Comparison of ENCODE assay signal across 15 cellular contexts in genomic region chr11:1646540-1646939, GRCh38. TPM values are rescaled to one million over a fixed set of nuclear protein-coding genes. Genes with fewer than 3 reads are reported as not detected.
"Had no signal": no experiment of that assay in that cellular context is flagged by ENCODE, and none has a peak within 500 bp of the region (broad histone marks: within the 10 kb centered on the region; RNA-seq: fewer than 3 reads in every experiment).

No MANE protein-coding gene starts in this region.

RNA-seq across cellular contexts. Expression of gene KRTAP5-5, which starts 17.0 kb away (rescaled TPM):
- total RNA-seq: activated B cell treated with CpG ODN at 0.5 μM for 24 hours; activated CD4-positive, alpha-beta memory T cell treated with anti-CD3 and anti-CD28 coated beads for 36 hours; activated CD4-positive, alpha-beta memory T cell treated with anti-CD3 and anti-CD28 coated beads, Interleukin-2, amount 10 ng/mL, durations not matched to agents 7 days and 5 days; activated CD4-positive, alpha-beta T cell treated with anti-CD3 and anti-CD28 coated beads for 36 hours; activated CD4-positive, alpha-beta T cell treated with anti-CD3 and anti-CD28 coated beads, Interleukin-2, amount 10 ng/mL, durations not matched to agents 24 days and 14 days; activated CD4-positive, alpha-beta T cell treated with anti-CD3 and anti-CD28 coated beads, Interleukin-2, amount 10 ng/mL, durations not matched to agents 7 days and 5 days; activated CD8-positive, alpha-beta memory T cell treated with anti-CD3 and anti-CD28 coated beads for 36 hours; activated CD8-positive, alpha-beta memory T cell treated with anti-CD3 and anti-CD28 coated beads, Interleukin-2, amount 10 ng/mL, durations not matched to agents 7 days and 5 days; activated CD8-positive, alpha-beta T cell treated with anti-CD3 and anti-CD28 coated beads for 36 hours; activated CD8-positive, alpha-beta T cell treated with anti-CD3 and anti-CD28 coated beads, Interleukin-2, amount 10 ng/mL, durations not matched to agents 7 days and 5 days; T-cell; T-helper 1 cell treated with Interleukin-12 subunit alpha and Interleukin-12 subunit beta and Interleukin-4 antibody, amounts not matched to agents 30 ng/mL and 1 ng/mL, for 36 hours; T-helper 17 cell; T-helper 2 cell treated with Interferon-gamma antibody and Interleukin-4, amounts not matched to agents 100 ng/mL and 5 ng/mL, for 36 hours; WTC11 had no signal

RNA-seq across cellular contexts. Expression of gene KRTAP5-4, which starts 24.6 kb away (rescaled TPM):
- total RNA-seq: activated B cell treated with CpG ODN at 0.5 μM for 24 hours; activated CD4-positive, alpha-beta memory T cell treated with anti-CD3 and anti-CD28 coated beads for 36 hours; activated CD4-positive, alpha-beta memory T cell treated with anti-CD3 and anti-CD28 coated beads, Interleukin-2, amount 10 ng/mL, durations not matched to agents 7 days and 5 days; activated CD4-positive, alpha-beta T cell treated with anti-CD3 and anti-CD28 coated beads for 36 hours; activated CD4-positive, alpha-beta T cell treated with anti-CD3 and anti-CD28 coated beads, Interleukin-2, amount 10 ng/mL, durations not matched to agents 24 days and 14 days; activated CD4-positive, alpha-beta T cell treated with anti-CD3 and anti-CD28 coated beads, Interleukin-2, amount 10 ng/mL, durations not matched to agents 7 days and 5 days; activated CD8-positive, alpha-beta memory T cell treated with anti-CD3 and anti-CD28 coated beads for 36 hours; activated CD8-positive, alpha-beta memory T cell treated with anti-CD3 and anti-CD28 coated beads, Interleukin-2, amount 10 ng/mL, durations not matched to agents 7 days and 5 days; activated CD8-positive, alpha-beta T cell treated with anti-CD3 and anti-CD28 coated beads for 36 hours; activated CD8-positive, alpha-beta T cell treated with anti-CD3 and anti-CD28 coated beads, Interleukin-2, amount 10 ng/mL, durations not matched to agents 7 days and 5 days; T-cell; T-helper 1 cell treated with Interleukin-12 subunit alpha and Interleukin-12 subunit beta and Interleukin-4 antibody, amounts not matched to agents 30 ng/mL and 1 ng/mL, for 36 hours; T-helper 17 cell; T-helper 2 cell treated with Interferon-gamma antibody and Interleukin-4, amounts not matched to agents 100 ng/mL and 5 ng/mL, for 36 hours; WTC11 had no signal

RNA-seq across cellular contexts. Expression of gene KRTAP5-3, which starts 38.3 kb away (rescaled TPM):
- total RNA-seq: activated B cell treated with CpG ODN at 0.5 μM for 24 hours; activated CD4-positive, alpha-beta memory T cell treated with anti-CD3 and anti-CD28 coated beads for 36 hours; activated CD4-positive, alpha-beta memory T cell treated with anti-CD3 and anti-CD28 coated beads, Interleukin-2, amount 10 ng/mL, durations not matched to agents 7 days and 5 days; activated CD4-positive, alpha-beta T cell treated with anti-CD3 and anti-CD28 coated beads for 36 hours; activated CD4-positive, alpha-beta T cell treated with anti-CD3 and anti-CD28 coated beads, Interleukin-2, amount 10 ng/mL, durations not matched to agents 24 days and 14 days; activated CD4-positive, alpha-beta T cell treated with anti-CD3 and anti-CD28 coated beads, Interleukin-2, amount 10 ng/mL, durations not matched to agents 7 days and 5 days; activated CD8-positive, alpha-beta memory T cell treated with anti-CD3 and anti-CD28 coated beads for 36 hours; activated CD8-positive, alpha-beta memory T cell treated with anti-CD3 and anti-CD28 coated beads, Interleukin-2, amount 10 ng/mL, durations not matched to agents 7 days and 5 days; activated CD8-positive, alpha-beta T cell treated with anti-CD3 and anti-CD28 coated beads for 36 hours; activated CD8-positive, alpha-beta T cell treated with anti-CD3 and anti-CD28 coated beads, Interleukin-2, amount 10 ng/mL, durations not matched to agents 7 days and 5 days; T-cell; T-helper 1 cell treated with Interleukin-12 subunit alpha and Interleukin-12 subunit beta and Interleukin-4 antibody, amounts not matched to agents 30 ng/mL and 1 ng/mL, for 36 hours; T-helper 17 cell; T-helper 2 cell treated with Interferon-gamma antibody and Interleukin-4, amounts not matched to agents 100 ng/mL and 5 ng/mL, for 36 hours; WTC11 had no signal

RNA-seq across cellular contexts. Expression of gene KRTAP5-2, which starts 48.4 kb away (rescaled TPM):
- total RNA-seq: activated B cell treated with CpG ODN at 0.5 μM for 24 hours; activated CD4-positive, alpha-beta memory T cell treated with anti-CD3 and anti-CD28 coated beads for 36 hours; activated CD4-positive, alpha-beta memory T cell treated with anti-CD3 and anti-CD28 coated beads, Interleukin-2, amount 10 ng/mL, durations not matched to agents 7 days and 5 days; activated CD4-positive, alpha-beta T cell treated with anti-CD3 and anti-CD28 coated beads for 36 hours; activated CD4-positive, alpha-beta T cell treated with anti-CD3 and anti-CD28 coated beads, Interleukin-2, amount 10 ng/mL, durations not matched to agents 24 days and 14 days; activated CD4-positive, alpha-beta T cell treated with anti-CD3 and anti-CD28 coated beads, Interleukin-2, amount 10 ng/mL, durations not matched to agents 7 days and 5 days; activated CD8-positive, alpha-beta memory T cell treated with anti-CD3 and anti-CD28 coated beads for 36 hours; activated CD8-positive, alpha-beta memory T cell treated with anti-CD3 and anti-CD28 coated beads, Interleukin-2, amount 10 ng/mL, durations not matched to agents 7 days and 5 days; activated CD8-positive, alpha-beta T cell treated with anti-CD3 and anti-CD28 coated beads for 36 hours; activated CD8-positive, alpha-beta T cell treated with anti-CD3 and anti-CD28 coated beads, Interleukin-2, amount 10 ng/mL, durations not matched to agents 7 days and 5 days; T-cell; T-helper 1 cell treated with Interleukin-12 subunit alpha and Interleukin-12 subunit beta and Interleukin-4 antibody, amounts not matched to agents 30 ng/mL and 1 ng/mL, for 36 hours; T-helper 17 cell; T-helper 2 cell treated with Interferon-gamma antibody and Interleukin-4, amounts not matched to agents 100 ng/mL and 5 ng/mL, for 36 hours; WTC11 had no signal

RNA-seq across cellular contexts. Expression of gene KRTAP5-6, which starts 50.5 kb away (rescaled TPM):
- total RNA-seq: activated B cell treated with CpG ODN at 0.5 μM for 24 hours; activated CD4-positive, alpha-beta memory T cell treated with anti-CD3 and anti-CD28 coated beads for 36 hours; activated CD4-positive, alpha-beta memory T cell treated with anti-CD3 and anti-CD28 coated beads, Interleukin-2, amount 10 ng/mL, durations not matched to agents 7 days and 5 days; activated CD4-positive, alpha-beta T cell treated with anti-CD3 and anti-CD28 coated beads for 36 hours; activated CD4-positive, alpha-beta T cell treated with anti-CD3 and anti-CD28 coated beads, Interleukin-2, amount 10 ng/mL, durations not matched to agents 24 days and 14 days; activated CD4-positive, alpha-beta T cell treated with anti-CD3 and anti-CD28 coated beads, Interleukin-2, amount 10 ng/mL, durations not matched to agents 7 days and 5 days; activated CD8-positive, alpha-beta memory T cell treated with anti-CD3 and anti-CD28 coated beads for 36 hours; activated CD8-positive, alpha-beta memory T cell treated with anti-CD3 and anti-CD28 coated beads, Interleukin-2, amount 10 ng/mL, durations not matched to agents 7 days and 5 days; activated CD8-positive, alpha-beta T cell treated with anti-CD3 and anti-CD28 coated beads for 36 hours; activated CD8-positive, alpha-beta T cell treated with anti-CD3 and anti-CD28 coated beads, Interleukin-2, amount 10 ng/mL, durations not matched to agents 7 days and 5 days; T-cell; T-helper 1 cell treated with Interleukin-12 subunit alpha and Interleukin-12 subunit beta and Interleukin-4 antibody, amounts not matched to agents 30 ng/mL and 1 ng/mL, for 36 hours; T-helper 17 cell; T-helper 2 cell treated with Interferon-gamma antibody and Interleukin-4, amounts not matched to agents 100 ng/mL and 5 ng/mL, for 36 hours had no signal
